In genomic region chr10:59702347-59702746, GRCh38 we compare ENCODE assay signal across 1 cellular context.
A peak's percentile ranks its signal among the peaks of the same experiment; 100 is the strongest.
TF ChIP-seq lines count a peak whose summit lies in the region.

No MANE protein-coding gene starts in this region.

TF ChIP-seq in HepG2, 621 proteins besides CTCF, POLR2A, EP300 and RAD21 (continued from another document):
- TF ChIP-seq ZBTB33 (CRISPR knock-in tag; IDR thresholded peaks at IDR 0.05) = no peak
- TF ChIP-seq SALL1 (CRISPR knock-in tag; IDR thresholded peaks at IDR 0.05) = peak; percentile 58; the same call in 1 of the 2 replicates
- TF ChIP-seq HDAC1 (CRISPR knock-in tag; IDR thresholded peaks at IDR 0.05) = 0 out of 2 replicates have a peak, but pooled peaks have one; percentile 22
- TF ChIP-seq, protein P1, sequence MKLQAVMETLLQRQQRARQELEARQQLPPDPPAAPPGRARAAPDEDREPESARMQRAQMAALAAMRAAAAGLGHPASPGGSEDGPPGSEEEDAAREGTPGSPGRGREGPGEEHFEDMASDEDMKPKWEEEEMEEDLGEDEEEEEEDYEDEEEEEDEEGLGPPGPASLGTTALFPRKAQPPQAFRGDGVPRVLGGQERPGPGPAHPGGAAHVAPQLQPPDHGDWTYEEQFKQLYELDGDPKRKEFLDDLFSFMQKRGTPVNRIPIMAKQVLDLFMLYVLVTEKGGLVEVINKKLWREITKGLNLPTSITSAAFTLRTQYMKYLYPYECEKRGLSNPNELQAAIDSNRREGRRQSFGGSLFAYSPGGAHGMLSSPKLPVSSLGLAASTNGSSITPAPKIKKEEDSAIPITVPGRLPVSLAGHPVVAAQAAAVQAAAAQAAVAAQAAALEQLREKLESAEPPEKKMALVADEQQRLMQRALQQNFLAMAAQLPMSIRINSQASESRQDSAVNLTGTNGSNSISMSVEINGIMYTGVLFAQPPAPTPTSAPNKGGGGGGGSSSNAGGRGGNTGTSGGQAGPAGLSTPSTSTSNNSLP (IDR thresholded peaks at IDR 0.05; ENCODE audit: low read depth, low read length) = peak; percentile 49; the same call in 1 of the 2 replicates
- TF ChIP-seq ZNF570 (CRISPR knock-in tag; IDR thresholded peaks at IDR 0.05; ENCODE audit: borderline replicate concordance) = no peak
- TF ChIP-seq ZSCAN20 (CRISPR knock-in tag; IDR thresholded peaks at IDR 0.05; ENCODE audit: borderline replicate concordance) = no peak
- TF ChIP-seq MLLT10 (CRISPR knock-in tag; IDR thresholded peaks at IDR 0.05) = no peak
- TF ChIP-seq KDM5A (IDR thresholded peaks at IDR 0.05; ENCODE audit: borderline replicate concordance, low read length) = no peak
- peak in 1 of 2 experiments; percentile 58; a peak in 2 of 4 replicates for TF ChIP-seq NR2F1 (CRISPR knock-in tag; IDR thresholded peaks at IDR 0.05)
- TF ChIP-seq TBX3 (IDR thresholded peaks at IDR 0.05; ENCODE audit: borderline replicate concordance) = peak; percentile 53; the same call in 1 of the 2 replicates
- no peak for TF ChIP-seq ZNF780A (CRISPR knock-in tag; IDR thresholded peaks at IDR 0.05)
- no peak for TF ChIP-seq ZNF138 (CRISPR knock-in tag; IDR thresholded peaks at IDR 0.05; ENCODE audit: low read depth)
